15 cellular contexts compared by ENCODE assay signal in genomic region chr10:119668461-119668860, GRCh38. TPM values are rescaled to one million over a fixed set of nuclear protein-coding genes. Genes with fewer than 3 reads are reported as not detected.
DNase-seq lines count a peak whose midpoint lies in the region; ATAC-seq and TF ChIP-seq lines count a peak whose summit lies in the region.
"Had no signal": no experiment of that assay in that cellular context is flagged by ENCODE, and none has a peak within 500 bp of the region (broad histone marks: within the 10 kb centered on the region; RNA-seq: fewer than 3 reads in every experiment).

No MANE protein-coding gene starts in this region.

- H3K4me3 Mint-ChIP-seq in CD4-positive, alpha-beta T cell = no peak overlapping the region

- intact Hi-C loops in CD4-positive, alpha-beta T cell (cut with DNase I, micrococcal nuclease) = no loop called here
- intact Hi-C loops in heart right ventricle (cut with DNase I) = no loop called here

- peaks cover 53% of the 10 kb centered on the region for H3K4me1 Mint-ChIP-seq in CD4-positive, alpha-beta T cell (ENCODE audit: low read depth)

- H3K27ac Mint-ChIP-seq in CD4-positive, alpha-beta T cell = peak overlapping the region; percentile 54

- H3K4me1 ChIP-seq in SJSA1 (replicated peaks) (peaks cover 27% of the 10 kb centered on the region), heart right ventricle (peaks cover 34 to 97% (median 74%) of the 10 kb centered on the region in 9 donors), rectal smooth muscle tissue (ENCODE audit: control insufficient read depth, insufficient read depth, low read length) (peaks cover 25% of the 10 kb centered on the region), foreskin keratinocyte (peaks cover 38% of the 10 kb centered on the region)

- no peaks in the 10 kb centered on the region for H3K27me3 Mint-ChIP-seq in CD4-positive, alpha-beta T cell

- no peak for ATAC-seq in CD4-positive, alpha-beta T cell (ENCODE audit: poor library complexity)
- ATAC-seq in heart right ventricle = peak in 4 of 8 donors; percentile 1 to 23 (median 10)
- ATAC-seq in foreskin keratinocyte = no peak
- ATAC-seq in GM18502 (IDR thresholded peaks at IDR 0.05; ENCODE audit: poor library complexity, unreplicated experiment) = no peak

- H3K4me3 ChIP-seq in SJSA1 = no peak overlapping the region
- H3K4me3 ChIP-seq in heart right ventricle = peak overlapping the region in 1 of 10 donors; percentile 5
- no peak overlapping the region for H3K4me3 ChIP-seq in rectal smooth muscle tissue (ENCODE audit: low read length)

- CTCF ChIA-PET in CD4-positive, alpha-beta T cell (lab: Charles Lee) = no interaction called here

- no peaks in the 10 kb centered on the region for H3K9me3 Mint-ChIP-seq in CD4-positive, alpha-beta T cell

- H3K36me3 Mint-ChIP-seq in CD4-positive, alpha-beta T cell (ENCODE audit: low read depth) = peaks cover 56% of the 10 kb centered on the region

- no peak for DNase-seq in CD4-positive, alpha-beta T cell
- DNase-seq in SJSA1 (ENCODE audit: low read depth in 1 of 2, low spot score in 2 of 2) (no peak), heart right ventricle (no peak), DMS79 treated with DMSO at 0.1 percent for 48 hours (lab: John Stamatoyannopoulos, UW) (no peak), SIG-M5 treated with dmso at 0.1 percent for 504 hours (lab: John Stamatoyannopoulos, UW; ENCODE audit: unreplicated experiment) (no peak), foreskin keratinocyte (no peak)
- DNase-seq: activated CD4-positive, alpha-beta T cell treated with anti-CD3 and anti-CD28 coated beads, Interleukin-2, amount 50 U/mL, for 48 hours; activated naive CD4-positive, alpha-beta T cell; NCI-H2081; NK-92 treated with Interleukin-12 subunit alpha and Interleukin-12 subunit beta, amount 100 ng/mL, for 24 hours; occipital lobe; stimulated activated CD4-positive, alpha-beta T cell treated with anti-CD3 and anti-CD28 coated beads, Interleukin-2, amount 100 ng/mL, for 24 hours; T-helper 2 cell had no signal

- no peak overlapping the region for H3K27ac ChIP-seq in CD4-positive, alpha-beta T cell (ENCODE audit: low read depth, low read length)
- H3K27ac ChIP-seq in SJSA1 (peak overlapping the region; percentile 42; the same call in 1 of the 2 replicates), heart right ventricle (peak overlapping the region; percentile 29 to 86 (median 75)), rectal smooth muscle tissue (ENCODE audit: low read depth, low read length) (peak overlapping the region; percentile 58), foreskin keratinocyte (no peak overlapping the region)

- peaks cover 66% of the 10 kb centered on the region for H3K36me3 ChIP-seq in SJSA1
- H3K36me3 ChIP-seq in heart right ventricle = peaks cover 0 to 41% (median 38%) of the 10 kb centered on the region in 9 donors
- H3K36me3 ChIP-seq in rectal smooth muscle tissue (ENCODE audit: control insufficient read depth, insufficient read depth, low read length) = peaks cover 27% of the 10 kb centered on the region

- TF ChIP-seq CTCF in CD4-positive, alpha-beta T cell (IDR thresholded peaks at IDR 0.05) = no peak
- TF ChIP-seq CTCF in heart right ventricle (IDR thresholded peaks at IDR 0.05) (no peak), foreskin keratinocyte (conservative IDR thresholded peaks at IDR 0.05) (no peak)

- no peak overlapping the region for H3K9ac ChIP-seq in rectal smooth muscle tissue (ENCODE audit: low read length)

- WGBS in heart right ventricle, 2 donors = 49 to 73% methylated on average over 6 of the region's 6 CpGs

- POLR2A ChIA-PET in CD4-positive, alpha-beta T cell (lab: Charles Lee) = no interaction called here

- no peaks in the 10 kb centered on the region for H3K27me3 ChIP-seq in CD4-positive, alpha-beta T cell (ENCODE audit: control insufficient read depth, insufficient read depth, low read length)
- H3K27me3 ChIP-seq in SJSA1 (replicated peaks) = no peaks in the 10 kb centered on the region
- no peaks in the 10 kb centered on the region for H3K27me3 ChIP-seq in heart right ventricle
- no peaks in the 10 kb centered on the region for H3K27me3 ChIP-seq in rectal smooth muscle tissue (ENCODE audit: control insufficient read depth, insufficient read depth, low read length)
- H3K27me3 ChIP-seq in foreskin keratinocyte = no peaks in the 10 kb centered on the region

- no peaks in the 10 kb centered on the region for H3K9me3 ChIP-seq in CD4-positive, alpha-beta T cell (ENCODE audit: control insufficient read depth, low read length)
- no peaks in the 10 kb centered on the region for H3K9me3 ChIP-seq in SJSA1 (replicated peaks)
- H3K9me3 ChIP-seq in heart right ventricle = no peaks in the 10 kb centered on the region

RNA-seq across cellular contexts. Expression of gene BAG3, which starts 17.3 kb away (rescaled TPM):
- 10 to 100 TPM; 65.1 to 65.8 TPM for total RNA-seq in CD4-positive, alpha-beta T cell
- total RNA-seq in SJSA1 (2014; rRNA removed; shearing (Covaris generic)) = 12.6 and 19.7 TPM in 2 replicates
- total RNA-seq in heart right ventricle (100 to 1,000 TPM; 115 to 191 (median 145) TPM), foreskin keratinocyte (60.7 and 65.4 TPM in 2 replicates)
- polyA plus RNA-seq in heart right ventricle (100 to 1,000 TPM in 1 of 2 donors, 10 to 100 TPM in 1; 42.5 to 193 TPM), foreskin keratinocyte (73.6 and 74.2 TPM in 2 replicates)

RNA-seq across cellular contexts. Expression of gene INPP5F, which starts 57.4 kb away (rescaled TPM):
- total RNA-seq in CD4-positive, alpha-beta T cell = 1 to 10 TPM; 6.2 to 6.4 TPM
- total RNA-seq in SJSA1 (2014; rRNA removed; shearing (Covaris generic)) = 39.9 and 46.3 TPM in 2 replicates
- 10 to 100 TPM in 2 of 10 donors, 1 to 10 TPM in 8; 4.2 to 13.3 (median 7.5) TPM for total RNA-seq in heart right ventricle
- 1 to 10 TPM; 4.0 to 4.5 TPM for polyA plus RNA-seq in heart right ventricle
- total RNA-seq in foreskin keratinocyte = 25.9 and 27.5 TPM in 2 replicates
- 14.1 and 16.6 TPM in 2 replicates for polyA plus RNA-seq in foreskin keratinocyte

Comparison
In these comparisons a context has a peak if more than half of its experiments do, and no peak if none do; other contexts are left out.
1. H3K27ac ChIP-seq: peak in SJSA1 (single experiment), heart right ventricle (10 of 10) and rectal smooth muscle tissue (single experiment); none in CD4-positive, alpha-beta T cell (single experiment) and foreskin keratinocyte (single experiment).